1 cellular context compared by ENCODE assay signal in genomic region chr6:30931959-30932645, GRCh38.
TF ChIP-seq lines count a peak whose summit lies in the region.

Gene SFTA2, minus strand, starts transcription at chr6:30932170. Its CDS starts 74 bp downstream, at chr6:30932096.

TF ChIP-seq in HepG2, 621 proteins besides CTCF, POLR2A, EP300 and RAD21:
- no peak for TF ChIP-seq SRSF1 (optimal IDR thresholded peaks at IDR 0.05; ENCODE audit: low read depth, low read length)
- TF ChIP-seq ZNF44 (CRISPR knock-in tag; IDR thresholded peaks at IDR 0.05), result no peak
- no peak for TF ChIP-seq ZNF597 (CRISPR knock-in tag; IDR thresholded peaks at IDR 0.05)
- TF ChIP-seq ZNF333 (CRISPR knock-in tag; IDR thresholded peaks at IDR 0.05; ENCODE audit: borderline replicate concordance), result no peak
- no peak for TF ChIP-seq PHF5A (CRISPR knock-in tag; IDR thresholded peaks at IDR 0.05; ENCODE audit: low read depth, unreplicated experiment)
TF ChIP-seq in HepG2: peak in this region for 0.
